Comparison of ENCODE assay signal across 8 cellular contexts in the genomic region with DNA sequence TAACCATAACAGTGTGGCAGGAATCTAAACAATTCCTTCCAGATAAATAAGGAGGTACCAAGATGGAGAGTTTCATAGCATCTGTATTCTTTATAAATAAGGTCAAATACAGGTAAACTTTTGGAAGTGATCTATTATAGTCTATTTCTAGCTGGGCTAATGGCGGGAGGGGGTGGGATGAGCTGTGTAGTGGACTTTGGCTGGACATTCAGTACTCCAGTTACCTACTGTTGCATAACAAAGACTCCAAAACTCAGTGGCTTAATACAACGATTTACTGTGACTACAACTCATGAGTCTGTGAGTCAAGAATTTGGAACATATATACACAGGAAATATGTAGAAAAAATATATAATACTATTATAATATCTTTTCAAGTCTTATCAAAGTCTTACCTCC.
"Had no signal": no experiment of that assay in that cellular context is flagged by ENCODE, and none has a peak within 500 bp of the region (broad histone marks: within the 10 kb centered on the region; RNA-seq: fewer than 3 reads in every experiment).

No MANE protein-coding gene starts in this region.

- H3K9me3 ChIP-seq: HAP-1 had no signal

- H3K27ac Mint-ChIP-seq: HFFc6 had no signal

- DNase-seq: GM23248, GOT3, H7, HFFc6, IMR-90 had no signal

- H3K4me3 Mint-ChIP-seq: HFFc6 had no signal

- ATAC-seq: HCT116 had no signal

- H3K4me3 ChIP-seq: GM23248, HAP-1 had no signal

- H3K9ac ChIP-seq: GM23248 had no signal

- H3K36me3 ChIP-seq: HAP-1 had no signal

- H3K4me1 ChIP-seq: HAP-1 had no signal

- H2AFZ ChIP-seq: GM23248 had no signal

- H3K27ac ChIP-seq: GM23248, HL-60 had no signal
